ENCODE assay signal across 16 cellular contexts in genomic region chr3:171688593-171688992, GRCh38.
"Had no signal": no experiment of that assay in that cellular context is flagged by ENCODE, and none has a peak within 500 bp of the region (broad histone marks: within the 10 kb centered on the region; RNA-seq: fewer than 3 reads in every experiment).

No MANE protein-coding gene starts in this region.

- H3K27ac ChIP-seq: foreskin keratinocyte, right lobe of liver, thyroid gland had no signal

- H3K4me1 ChIP-seq: foreskin keratinocyte, pancreas, right lobe of liver had no signal

- DNase-seq: activated CD4-positive, alpha-beta T cell treated with anti-CD3 and anti-CD28 coated beads, Interleukin-2, amount 50 U/mL, for 4 hours; activated naive CD4-positive, alpha-beta T cell treated with Interleukin-2 at 50 U/mL for 16 hours; activated naive CD8-positive, alpha-beta T cell treated with anti-CD3 and anti-CD28 coated beads for 36 hours; activated T-cell treated with anti-CD3 and anti-CD28 coated beads, Interleukin-2, amount 50 U/mL, for 48 hours; cerebellar nuclear complex; cortex of kidney; foreskin keratinocyte; immature natural killer cell; nephron progenitor cell; pancreas; right lobe of liver; stimulated activated CD4-positive, alpha-beta T cell treated with anti-CD3 and anti-CD28 coated beads, Interleukin-1b, Interleukin-23, amount 100 ng/mL, for 48 hours; substantia nigra; T-helper 9 cell; thyroid gland had no signal

- ATAC-seq: foreskin keratinocyte, pancreas, right lobe of liver had no signal

- H3K9me3 ChIP-seq: pancreas, right lobe of liver, thyroid gland had no signal

- H3K4me3 ChIP-seq: pancreas, right lobe of liver, skin epidermis, thyroid gland had no signal

- H3K27me3 ChIP-seq: foreskin keratinocyte, pancreas, right lobe of liver, thyroid gland had no signal

- H3K36me3 ChIP-seq: right lobe of liver, thyroid gland had no signal
